12 cellular contexts compared by ENCODE assay signal in the genomic region with DNA sequence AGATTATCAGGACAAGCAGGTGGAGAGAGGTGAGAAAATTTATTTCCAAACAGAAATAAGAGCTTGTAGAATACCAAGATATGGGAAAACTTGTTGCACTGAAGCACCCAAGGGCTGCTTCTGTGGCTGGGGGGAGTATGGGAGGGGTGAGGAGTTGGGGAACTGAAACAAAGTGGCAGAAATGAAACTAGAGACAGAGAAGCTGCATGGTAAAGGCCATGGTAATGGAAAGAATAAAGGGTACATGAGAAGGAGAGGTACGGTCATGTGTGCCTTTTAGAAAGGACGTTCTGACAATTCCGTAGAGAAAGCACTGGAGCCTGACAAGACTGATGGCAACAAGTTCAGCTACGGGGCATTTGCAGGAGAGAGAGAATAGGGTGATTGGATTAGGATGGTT.
DNase-seq lines count a peak whose midpoint lies in the region; ATAC-seq and TF ChIP-seq lines count a peak whose summit lies in the region.
"Had no signal": no experiment of that assay in that cellular context is flagged by ENCODE, and none has a peak within 500 bp of the region (broad histone marks: within the 10 kb centered on the region; RNA-seq: fewer than 3 reads in every experiment).

No MANE protein-coding gene starts in this region.

- H3K4me3 ChIP-seq in MM.1S (ENCODE audit: low read length), result no peak overlapping the region
- H3K4me3 ChIP-seq: esophagus squamous epithelium had no signal

- no peak overlapping the region for H2AFZ ChIP-seq in MM.1S (ENCODE audit: low read length)

- ATAC-seq in GM18870 (IDR thresholded peaks at IDR 0.05; ENCODE audit: unreplicated experiment) (peak; percentile 80), GM21786 (IDR thresholded peaks at IDR 0.05; ENCODE audit: unreplicated experiment) (peak; percentile 75)

- 0 out of 2 replicates have a peak overlapping the region, but pooled peaks have one; percentile 2 for H3K4me2 ChIP-seq in MM.1S (ENCODE audit: low read depth, low read length)

- no peak for TF ChIP-seq CTCF in MM.1S (IDR thresholded peaks at IDR 0.05; ENCODE audit: low read length)

- intact Hi-C loops in posterior cingulate gyrus (cut with DNase I), result no loop called here

- H3K36me3 ChIP-seq in MM.1S (replicated peaks; ENCODE audit: insufficient read depth, low read length), result no peaks in the 10 kb centered on the region
- H3K36me3 ChIP-seq: esophagus squamous epithelium had no signal

- no peaks in the 10 kb centered on the region for H3K9me2 ChIP-seq in MM.1S (replicated peaks; ENCODE audit: insufficient read depth, low read length)

- peak overlapping the region; percentile 34; the same call in 1 of the 2 replicates for H3K27ac ChIP-seq in MM.1S (ENCODE audit: low read length)
- H3K27ac ChIP-seq: esophagus squamous epithelium had no signal

- H3K27me3 ChIP-seq in MM.1S (replicated peaks; ENCODE audit: insufficient read depth, low read length), result no peaks in the 10 kb centered on the region
- H3K27me3 ChIP-seq: esophagus squamous epithelium had no signal

- H4K20me1 ChIP-seq in MM.1S (ENCODE audit: insufficient read depth, low read length), result no peaks in the 10 kb centered on the region

- no peaks in the 10 kb centered on the region for H3K79me2 ChIP-seq in MM.1S (ENCODE audit: low read length)

- peaks cover 18% of the 10 kb centered on the region for H3K4me1 ChIP-seq in MM.1S (ENCODE audit: low read length)

- no peaks in the 10 kb centered on the region for H3F3A ChIP-seq in MM.1S (ENCODE audit: insufficient read depth, low read length)

- DNase-seq in MM.1S, result peak; percentile 38
- peak; percentile 7 for DNase-seq in midbrain (lab: John Stamatoyannopoulos, UW)
- DNase-seq in posterior cingulate gyrus, result no peak
- DNase-seq in KBM-7, result no peak
- no peak for DNase-seq in activated T-cell treated with anti-CD3 and anti-CD28 coated beads for 4 hours
- DNase-seq in NCI-H1048 (lab: John Stamatoyannopoulos, UW), result no peak
- DNase-seq: activated CD4-positive, alpha-beta T cell treated with anti-CD3 and anti-CD28 coated beads for 4 hours; activated effector memory CD4-positive, alpha-beta T cell treated with Interleukin-2 at 50 U/mL for 16 hours; esophagus squamous epithelium; NCI-H446 had no signal

- H3K9me3 ChIP-seq in MM.1S (replicated peaks; ENCODE audit: insufficient read depth, low read length), result no peaks in the 10 kb centered on the region

- in situ Hi-C loops in KBM-7 (cut with MboI; ENCODE audit: low pct_unique_long_range_greater_than_20kb, low sequenced_read_pairs), result no loop called here

- H3K9ac ChIP-seq in MM.1S (ENCODE audit: low read length), result no peak overlapping the region

Comparison
In these comparisons a context has a peak if more than half of its experiments do, and no peak if none do; other contexts are left out.
1. DNase-seq: peak in MM.1S (single experiment) and midbrain (single experiment); none in posterior cingulate gyrus (0 of 10), KBM-7 (single experiment), activated T-cell treated with anti-CD3 and anti-CD28 coated beads for 4 hours (single experiment) and NCI-H1048 (single experiment).